1 cellular context compared by ENCODE assay signal in the genomic region with DNA sequence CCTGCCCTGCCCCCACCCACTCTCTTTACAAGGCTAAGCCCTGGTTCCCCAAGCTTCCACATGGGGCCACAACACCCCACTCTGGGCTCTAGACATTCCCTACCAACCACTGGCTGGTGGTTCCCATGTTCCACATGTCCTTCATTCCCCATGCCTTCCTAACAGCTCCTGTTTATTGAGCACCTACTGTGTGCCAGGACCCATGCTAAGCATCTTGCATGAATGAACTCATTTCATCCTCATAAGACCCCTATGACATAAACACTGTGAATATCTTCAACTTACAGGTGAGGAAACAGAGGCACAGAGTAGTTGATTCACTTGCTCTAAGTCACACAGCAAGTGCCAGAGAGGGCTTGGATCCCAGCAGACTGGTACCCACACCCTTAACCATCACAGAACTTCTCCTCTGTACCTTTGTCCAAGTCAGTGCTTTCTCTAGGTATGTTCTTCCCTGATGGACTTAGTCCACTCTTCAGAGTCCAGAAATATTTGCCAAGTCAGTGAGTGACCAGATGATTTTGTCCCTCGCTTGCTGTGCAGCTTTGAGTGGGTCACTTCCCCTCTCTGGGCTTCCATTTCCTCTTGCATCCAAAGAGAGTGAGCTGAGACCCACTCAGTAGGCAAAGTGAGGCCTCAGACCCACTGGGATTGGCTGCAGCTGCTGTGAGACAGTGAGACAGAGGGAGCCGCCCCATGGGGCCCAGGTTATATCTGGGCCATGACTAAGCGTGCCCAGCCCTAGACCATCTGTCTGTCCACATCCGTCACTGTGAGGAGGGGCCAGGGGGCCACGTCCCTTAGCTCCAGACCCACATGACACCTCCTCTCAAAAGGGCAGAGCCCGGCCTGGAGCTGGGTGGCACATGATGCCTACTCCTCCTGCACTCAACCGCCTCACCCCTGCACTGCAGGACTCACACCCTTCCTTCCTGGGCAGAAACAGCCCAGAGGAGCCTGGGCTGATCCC.
A peak's percentile ranks its signal among the peaks of the same experiment; 100 is the strongest.
TF ChIP-seq lines count a peak whose summit lies in the region.

No MANE protein-coding gene starts in this region.

TF ChIP-seq in K562, 482 proteins besides CTCF, POLR2A, EP300 and RAD21 (continued from another document and continues in another):
- TF ChIP-seq, protein P1, sequence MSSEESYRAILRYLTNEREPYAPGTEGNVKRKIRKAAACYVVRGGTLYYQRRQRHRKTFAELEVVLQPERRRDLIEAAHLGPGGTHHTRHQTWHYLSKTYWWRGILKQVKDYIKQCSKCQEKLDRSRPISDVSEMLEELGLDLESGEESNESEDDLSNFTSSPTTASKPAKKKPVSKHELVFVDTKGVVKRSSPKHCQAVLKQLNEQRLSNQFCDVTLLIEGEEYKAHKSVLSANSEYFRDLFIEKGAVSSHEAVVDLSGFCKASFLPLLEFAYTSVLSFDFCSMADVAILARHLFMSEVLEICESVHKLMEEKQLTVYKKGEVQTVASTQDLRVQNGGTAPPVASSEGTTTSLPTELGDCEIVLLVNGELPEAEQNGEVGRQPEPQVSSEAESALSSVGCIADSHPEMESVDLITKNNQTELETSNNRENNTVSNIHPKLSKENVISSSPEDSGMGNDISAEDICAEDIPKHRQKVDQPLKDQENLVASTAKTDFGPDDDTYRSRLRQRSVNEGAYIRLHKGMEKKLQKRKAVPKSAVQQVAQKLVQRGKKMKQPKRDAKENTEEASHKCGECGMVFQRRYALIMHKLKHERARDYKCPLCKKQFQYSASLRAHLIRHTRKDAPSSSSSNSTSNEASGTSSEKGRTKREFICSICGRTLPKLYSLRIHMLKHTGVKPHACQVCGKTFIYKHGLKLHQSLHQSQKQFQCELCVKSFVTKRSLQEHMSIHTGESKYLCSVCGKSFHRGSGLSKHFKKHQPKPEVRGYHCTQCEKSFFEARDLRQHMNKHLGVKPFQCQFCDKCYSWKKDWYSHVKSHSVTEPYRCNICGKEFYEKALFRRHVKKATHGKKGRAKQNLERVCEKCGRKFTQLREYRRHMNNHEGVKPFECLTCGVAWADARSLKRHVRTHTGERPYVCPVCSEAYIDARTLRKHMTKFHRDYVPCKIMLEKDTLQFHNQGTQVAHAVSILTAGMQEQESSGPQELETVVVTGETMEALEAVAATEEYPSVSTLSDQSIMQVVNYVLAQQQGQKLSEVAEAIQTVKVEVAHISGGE (CRISPR knock-in tag; IDR thresholded peaks at IDR 0.05): no peak
- TF ChIP-seq SMAD4 (CRISPR knock-in tag; conservative IDR thresholded peaks at IDR 0.05): peak; percentile 75
- TF ChIP-seq SOX6 (IDR thresholded peaks at IDR 0.05): no peak
- TF ChIP-seq NR3C1 (CRISPR knock-in tag; IDR thresholded peaks at IDR 0.05): no peak
- no peak for TF ChIP-seq NR2C2 (CRISPR knock-in tag; IDR thresholded peaks at IDR 0.05)
- TF ChIP-seq NR2C2 (tag; IDR thresholded peaks at IDR 0.05): 0 out of 2 replicates have a peak, but pooled peaks have one; percentile 5
- TF ChIP-seq MEF2A (IDR thresholded peaks at IDR 0.05; ENCODE audit: control insufficient read depth, low read depth, low read length): peak; percentile 89; the same call in 1 of the 2 replicates
- TF ChIP-seq SMARCA5 (IDR thresholded peaks at IDR 0.05): peak; percentile 97
- TF ChIP-seq ATF1 (CRISPR knock-in tag; IDR thresholded peaks at IDR 0.05): no peak
- peak; percentile 59 for TF ChIP-seq ATF1 (tag; IDR thresholded peaks at IDR 0.05)
- TF ChIP-seq, protein P2, sequence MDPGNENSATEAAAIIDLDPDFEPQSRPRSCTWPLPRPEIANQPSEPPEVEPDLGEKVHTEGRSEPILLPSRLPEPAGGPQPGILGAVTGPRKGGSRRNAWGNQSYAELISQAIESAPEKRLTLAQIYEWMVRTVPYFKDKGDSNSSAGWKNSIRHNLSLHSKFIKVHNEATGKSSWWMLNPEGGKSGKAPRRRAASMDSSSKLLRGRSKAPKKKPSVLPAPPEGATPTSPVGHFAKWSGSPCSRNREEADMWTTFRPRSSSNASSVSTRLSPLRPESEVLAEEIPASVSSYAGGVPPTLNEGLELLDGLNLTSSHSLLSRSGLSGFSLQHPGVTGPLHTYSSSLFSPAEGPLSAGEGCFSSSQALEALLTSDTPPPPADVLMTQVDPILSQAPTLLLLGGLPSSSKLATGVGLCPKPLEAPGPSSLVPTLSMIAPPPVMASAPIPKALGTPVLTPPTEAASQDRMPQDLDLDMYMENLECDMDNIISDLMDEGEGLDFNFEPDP (CRISPR knock-in tag; IDR thresholded peaks at IDR 0.05): no peak
- TF ChIP-seq, protein P3, sequence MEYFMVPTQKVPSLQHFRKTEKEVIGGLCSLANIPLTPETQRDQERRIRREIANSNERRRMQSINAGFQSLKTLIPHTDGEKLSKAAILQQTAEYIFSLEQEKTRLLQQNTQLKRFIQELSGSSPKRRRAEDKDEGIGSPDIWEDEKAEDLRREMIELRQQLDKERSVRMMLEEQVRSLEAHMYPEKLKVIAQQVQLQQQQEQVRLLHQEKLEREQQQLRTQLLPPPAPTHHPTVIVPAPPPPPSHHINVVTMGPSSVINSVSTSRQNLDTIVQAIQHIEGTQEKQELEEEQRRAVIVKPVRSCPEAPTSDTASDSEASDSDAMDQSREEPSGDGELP (CRISPR knock-in tag; IDR thresholded peaks at IDR 0.05; ENCODE audit: borderline replicate concordance): peak; percentile 74; the same call in 1 of the 2 replicates
- TF ChIP-seq CREM (IDR thresholded peaks at IDR 0.05; ENCODE audit: low read depth): peak; percentile 55; the same call in 1 of the 2 replicates
- TF ChIP-seq TEAD1 (CRISPR knock-in tag; IDR thresholded peaks at IDR 0.05): no peak
- peak; percentile 62 for TF ChIP-seq ZNF316 (IDR thresholded peaks at IDR 0.05)
- TF ChIP-seq, protein P4, sequence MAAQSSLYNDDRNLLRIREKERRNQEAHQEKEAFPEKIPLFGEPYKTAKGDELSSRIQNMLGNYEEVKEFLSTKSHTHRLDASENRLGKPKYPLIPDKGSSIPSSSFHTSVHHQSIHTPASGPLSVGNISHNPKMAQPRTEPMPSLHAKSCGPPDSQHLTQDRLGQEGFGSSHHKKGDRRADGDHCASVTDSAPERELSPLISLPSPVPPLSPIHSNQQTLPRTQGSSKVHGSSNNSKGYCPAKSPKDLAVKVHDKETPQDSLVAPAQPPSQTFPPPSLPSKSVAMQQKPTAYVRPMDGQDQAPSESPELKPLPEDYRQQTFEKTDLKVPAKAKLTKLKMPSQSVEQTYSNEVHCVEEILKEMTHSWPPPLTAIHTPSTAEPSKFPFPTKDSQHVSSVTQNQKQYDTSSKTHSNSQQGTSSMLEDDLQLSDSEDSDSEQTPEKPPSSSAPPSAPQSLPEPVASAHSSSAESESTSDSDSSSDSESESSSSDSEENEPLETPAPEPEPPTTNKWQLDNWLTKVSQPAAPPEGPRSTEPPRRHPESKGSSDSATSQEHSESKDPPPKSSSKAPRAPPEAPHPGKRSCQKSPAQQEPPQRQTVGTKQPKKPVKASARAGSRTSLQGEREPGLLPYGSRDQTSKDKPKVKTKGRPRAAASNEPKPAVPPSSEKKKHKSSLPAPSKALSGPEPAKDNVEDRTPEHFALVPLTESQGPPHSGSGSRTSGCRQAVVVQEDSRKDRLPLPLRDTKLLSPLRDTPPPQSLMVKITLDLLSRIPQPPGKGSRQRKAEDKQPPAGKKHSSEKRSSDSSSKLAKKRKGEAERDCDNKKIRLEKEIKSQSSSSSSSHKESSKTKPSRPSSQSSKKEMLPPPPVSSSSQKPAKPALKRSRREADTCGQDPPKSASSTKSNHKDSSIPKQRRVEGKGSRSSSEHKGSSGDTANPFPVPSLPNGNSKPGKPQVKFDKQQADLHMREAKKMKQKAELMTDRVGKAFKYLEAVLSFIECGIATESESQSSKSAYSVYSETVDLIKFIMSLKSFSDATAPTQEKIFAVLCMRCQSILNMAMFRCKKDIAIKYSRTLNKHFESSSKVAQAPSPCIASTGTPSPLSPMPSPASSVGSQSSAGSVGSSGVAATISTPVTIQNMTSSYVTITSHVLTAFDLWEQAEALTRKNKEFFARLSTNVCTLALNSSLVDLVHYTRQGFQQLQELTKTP (IDR thresholded peaks at IDR 0.05; ENCODE audit: low read depth in 1 of 2, partially characterized antibody in 2 of 2): peak in 1 of 2 experiments; percentile 30
- peak; percentile 66 for TF ChIP-seq ARID1B (IDR thresholded peaks at IDR 0.05)
- TF ChIP-seq SPI1 (IDR thresholded peaks at IDR 0.05; ENCODE audit: borderline replicate concordance, low read depth, low read length): peak; percentile 47; the same call in 1 of the 2 replicates
- no peak for TF ChIP-seq SP2 (IDR thresholded peaks at IDR 0.05; ENCODE audit: extremely low read depth, low read depth, low read length, poor library complexity, severe bottlenecking)
- TF ChIP-seq, protein P5, sequence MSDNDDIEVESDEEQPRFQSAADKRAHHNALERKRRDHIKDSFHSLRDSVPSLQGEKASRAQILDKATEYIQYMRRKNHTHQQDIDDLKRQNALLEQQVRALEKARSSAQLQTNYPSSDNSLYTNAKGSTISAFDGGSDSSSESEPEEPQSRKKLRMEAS (CRISPR knock-in tag; IDR thresholded peaks at IDR 0.05): no peak
- peak; percentile 50 for TF ChIP-seq GABPA (tag; conservative IDR thresholded peaks at IDR 0.05; ENCODE audit: low read depth)
- no peak for TF ChIP-seq ZNF778 (CRISPR knock-in tag; IDR thresholded peaks at IDR 0.05)
- no peak for TF ChIP-seq U2AF1 (optimal IDR thresholded peaks at IDR 0.05; ENCODE audit: low read depth, low read length)
- TF ChIP-seq ARHGAP35 (IDR thresholded peaks at IDR 0.05; ENCODE audit: partially characterized antibody): no peak
- peak; percentile 69 for TF ChIP-seq ETV1 (tag; conservative IDR thresholded peaks at IDR 0.05; ENCODE audit: low read depth)
- no peak for TF ChIP-seq ETS2 (tag; IDR thresholded peaks at IDR 0.05; ENCODE audit: borderline replicate concordance, poor library complexity, severe bottlenecking)
- TF ChIP-seq ZFP36 (IDR thresholded peaks at IDR 0.05; ENCODE audit: low read depth, low read length, partially characterized antibody): peak; percentile 89
- peak; percentile 34; the same call in 1 of the 2 replicates for TF ChIP-seq ETV5 (CRISPR knock-in tag; IDR thresholded peaks at IDR 0.05; ENCODE audit: low read depth)
- peak; percentile 29; the same call in 1 of the 2 replicates for TF ChIP-seq EP400 (IDR thresholded peaks at IDR 0.05)
- no peak for TF ChIP-seq ZNF75A (CRISPR knock-in tag; IDR thresholded peaks at IDR 0.05)
- TF ChIP-seq MYC (IDR thresholded peaks at IDR 0.05; ENCODE audit: low read depth, low read length): 0 out of 2 replicates have a peak, but pooled peaks have one; percentile 27
- TF ChIP-seq MYC (CRISPR knock-in tag; IDR thresholded peaks at IDR 0.05; ENCODE audit: borderline replicate concordance, low read depth): no peak
- TF ChIP-seq SMARCE1 (IDR thresholded peaks at IDR 0.05): peak; percentile 21; the same call in 1 of the 2 replicates
- TF ChIP-seq HMGN3 (IDR thresholded peaks at IDR 0.05; ENCODE audit: borderline replicate concordance, extremely low read depth, insufficient read length, low read depth, low read length): peak; percentile 42
- no peak for TF ChIP-seq MBD2 (IDR thresholded peaks at IDR 0.05; ENCODE audit: borderline replicate concordance, low read depth)
- TF ChIP-seq, protein P6, sequence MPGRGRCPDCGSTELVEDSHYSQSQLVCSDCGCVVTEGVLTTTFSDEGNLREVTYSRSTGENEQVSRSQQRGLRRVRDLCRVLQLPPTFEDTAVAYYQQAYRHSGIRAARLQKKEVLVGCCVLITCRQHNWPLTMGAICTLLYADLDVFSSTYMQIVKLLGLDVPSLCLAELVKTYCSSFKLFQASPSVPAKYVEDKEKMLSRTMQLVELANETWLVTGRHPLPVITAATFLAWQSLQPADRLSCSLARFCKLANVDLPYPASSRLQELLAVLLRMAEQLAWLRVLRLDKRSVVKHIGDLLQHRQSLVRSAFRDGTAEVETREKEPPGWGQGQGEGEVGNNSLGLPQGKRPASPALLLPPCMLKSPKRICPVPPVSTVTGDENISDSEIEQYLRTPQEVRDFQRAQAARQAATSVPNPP (IDR thresholded peaks at IDR 0.05; ENCODE audit: borderline replicate concordance, insufficient read depth, insufficient read length): no peak
- TF ChIP-seq, protein P7, sequence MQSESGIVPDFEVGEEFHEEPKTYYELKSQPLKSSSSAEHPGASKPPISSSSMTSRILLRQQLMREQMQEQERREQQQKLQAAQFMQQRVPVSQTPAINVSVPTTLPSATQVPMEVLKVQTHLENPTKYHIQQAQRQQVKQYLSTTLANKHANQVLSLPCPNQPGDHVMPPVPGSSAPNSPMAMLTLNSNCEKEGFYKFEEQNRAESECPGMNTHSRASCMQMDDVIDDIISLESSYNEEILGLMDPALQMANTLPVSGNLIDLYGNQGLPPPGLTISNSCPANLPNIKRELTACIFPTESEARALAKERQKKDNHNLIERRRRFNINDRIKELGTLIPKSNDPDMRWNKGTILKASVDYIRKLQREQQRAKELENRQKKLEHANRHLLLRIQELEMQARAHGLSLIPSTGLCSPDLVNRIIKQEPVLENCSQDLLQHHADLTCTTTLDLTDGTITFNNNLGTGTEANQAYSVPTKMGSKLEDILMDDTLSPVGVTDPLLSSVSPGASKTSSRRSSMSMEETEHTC (IDR thresholded peaks at IDR 0.05): peak; percentile 40; the same call in 1 of the 2 replicates
- TF ChIP-seq, protein P8, sequence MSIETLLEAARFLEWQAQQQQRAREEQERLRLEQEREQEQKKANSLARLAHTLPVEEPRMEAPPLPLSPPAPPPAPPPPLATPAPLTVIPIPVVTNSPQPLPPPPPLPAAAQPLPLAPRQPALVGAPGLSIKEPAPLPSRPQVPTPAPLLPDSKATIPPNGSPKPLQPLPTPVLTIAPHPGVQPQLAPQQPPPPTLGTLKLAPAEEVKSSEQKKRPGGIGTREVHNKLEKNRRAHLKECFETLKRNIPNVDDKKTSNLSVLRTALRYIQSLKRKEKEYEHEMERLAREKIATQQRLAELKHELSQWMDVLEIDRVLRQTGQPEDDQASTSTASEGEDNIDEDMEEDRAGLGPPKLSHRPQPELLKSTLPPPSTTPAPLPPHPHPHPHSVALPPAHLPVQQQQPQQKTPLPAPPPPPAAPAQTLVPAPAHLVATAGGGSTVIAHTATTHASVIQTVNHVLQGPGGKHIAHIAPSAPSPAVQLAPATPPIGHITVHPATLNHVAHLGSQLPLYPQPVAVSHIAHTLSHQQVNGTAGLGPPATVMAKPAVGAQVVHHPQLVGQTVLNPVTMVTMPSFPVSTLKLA (conservative IDR thresholded peaks at IDR 0.05): peak in 1 of 2 experiments; percentile 42; a peak in 1 of 4 replicates
- TF ChIP-seq JUND (IDR thresholded peaks at IDR 0.05; ENCODE audit: borderline replicate concordance, low read depth, low read length): peak; percentile 61; the same call in 1 of the 2 replicates
- TF ChIP-seq JUND (tag; IDR thresholded peaks at IDR 0.05; ENCODE audit: borderline replicate concordance, low read depth, low read length): peak; percentile 58; the same call in 2 of the 3 replicates
- peak; percentile 91; the same call in 1 of the 2 replicates for TF ChIP-seq ZBTB7A (IDR thresholded peaks at IDR 0.05; ENCODE audit: borderline replicate concordance, control insufficient read depth, low read depth, low read length)
- TF ChIP-seq BCOR (IDR thresholded peaks at IDR 0.05): peak; percentile 82
- TF ChIP-seq NCOA1 (IDR thresholded peaks at IDR 0.05; ENCODE audit: low read depth): no peak
- no peak for TF ChIP-seq ZNF561 (CRISPR knock-in tag; conservative IDR thresholded peaks at IDR 0.05)
- peak; percentile 64 for TF ChIP-seq MAFG (tag; conservative IDR thresholded peaks at IDR 0.05)
- TF ChIP-seq, protein P9, sequence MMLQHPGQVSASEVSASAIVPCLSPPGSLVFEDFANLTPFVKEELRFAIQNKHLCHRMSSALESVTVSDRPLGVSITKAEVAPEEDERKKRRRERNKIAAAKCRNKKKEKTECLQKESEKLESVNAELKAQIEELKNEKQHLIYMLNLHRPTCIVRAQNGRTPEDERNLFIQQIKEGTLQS (IDR thresholded peaks at IDR 0.05): peak; percentile 83
- TF ChIP-seq, protein P9 (CRISPR knock-in tag; conservative IDR thresholded peaks at IDR 0.05): no peak
